Comparison of ENCODE assay signal across 8 cellular contexts in the genomic region with DNA sequence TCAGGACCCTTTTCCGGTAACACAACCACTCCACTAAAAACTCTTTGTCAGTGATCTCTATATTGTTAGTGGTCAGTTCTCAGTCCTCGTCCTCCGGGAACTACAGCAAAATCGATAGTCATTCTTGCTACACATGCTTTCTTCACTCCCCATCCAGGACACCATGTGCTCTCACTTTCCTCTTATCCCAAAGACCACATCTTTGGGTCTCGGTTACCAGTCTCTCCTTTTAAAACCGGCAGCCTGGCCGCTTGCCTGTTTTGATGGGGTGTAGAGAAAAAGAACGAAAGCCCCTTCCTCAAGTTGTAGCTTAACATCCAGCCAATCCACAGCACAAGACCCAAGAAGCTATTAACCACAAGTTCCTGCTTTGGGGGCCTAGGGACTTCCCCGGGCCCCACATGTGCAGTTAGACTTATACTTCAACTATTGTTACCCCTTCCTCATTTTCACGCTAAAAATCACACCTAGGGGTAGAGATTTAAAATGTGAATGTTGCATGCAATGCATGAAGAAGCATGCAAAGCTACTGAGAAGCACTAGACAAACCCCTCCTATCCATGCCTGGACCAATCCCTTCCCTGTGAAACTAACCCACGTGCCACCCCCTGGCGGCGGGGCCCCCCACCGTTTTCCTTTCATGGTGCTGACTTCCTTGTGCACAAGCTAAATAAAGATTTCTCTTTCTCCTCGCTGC. TPM values are rescaled to one million over a fixed set of nuclear protein-coding genes. Genes with fewer than 3 reads are reported as not detected.
DNase-seq lines count a peak whose midpoint lies in the region; ATAC-seq and TF ChIP-seq lines count a peak whose summit lies in the region.

No MANE protein-coding gene starts in this region.

- peak; percentile 62 for DNase-seq in Calu3
- DNase-seq in activated naive CD8-positive, alpha-beta T cell treated with anti-CD3 and anti-CD28 coated beads, Interleukin-2, amount 10 ng/mL, durations not matched to agents 7 days and 5 days: peak; percentile 67
- DNase-seq in progenitor cell of endocrine pancreas (ENCODE audit: low spot score, unreplicated experiment): no peak
- DNase-seq in DMS 273 treated with DMSO at 0.1 percent for 48 hours (lab: John Stamatoyannopoulos, UW): no peak
- DNase-seq in AG08396 (ENCODE audit: low spot score): no peak
- no peak for DNase-seq in NCI-H510A (lab: John Stamatoyannopoulos, UW)

- H2AFZ ChIP-seq in OCI-LY3 (ENCODE audit: low read depth, low read length): no peak overlapping the region

- CTCF ChIA-PET in Calu3 (lab: Charles Lee): interaction anchor here (0.8 to 1.4 kb wide), 2 partner anchors 12 to 13 kb away, joined by 3 read pairs; no protein-coding TSS in a partner anchor

- BruUV-seq in Calu3 (replicated peaks; lab: Mats Ljungman, UMichigan): no TSS peak

- peaks cover 30% of the 10 kb centered on the region for H3K79me2 ChIP-seq in OCI-LY3 (ENCODE audit: low read length)

- peak overlapping the region; percentile 89 for H3K4me2 ChIP-seq in OCI-LY3 (ENCODE audit: low read length)

- POLR2A ChIA-PET in activated naive CD8-positive, alpha-beta T cell treated with anti-CD3 and anti-CD28 coated beads, Interleukin-2, amount 10 ng/mL, durations not matched to agents 7 days and 5 days (lab: Charles Lee): interaction anchor here (1.5 kb wide), 1 partner anchor 25 kb away, joined by 7 read pairs; no protein-coding TSS in a partner anchor

- H3K4me1 Mint-ChIP-seq in Calu3 (ENCODE audit: low read depth, unreplicated experiment) (peaks cover 16% of the 10 kb centered on the region), progenitor cell of endocrine pancreas (ENCODE audit: low read depth) (peaks cover 11% of the 10 kb centered on the region)
- H3K4me1 Mint-ChIP-seq in activated naive CD8-positive, alpha-beta T cell treated with anti-CD3 and anti-CD28 coated beads, Interleukin-2, amount 10 ng/mL, durations not matched to agents 7 days and 5 days: peaks cover 28% of the 10 kb centered on the region

- peak overlapping the region; percentile 81 for H3K4me3 ChIP-seq in OCI-LY3 (ENCODE audit: low read length)

- H4K20me1 ChIP-seq in OCI-LY3 (ENCODE audit: insufficient read depth, low read length): no peaks in the 10 kb centered on the region; the same call in 1 of the 2 replicates

- peaks cover 43% of the 10 kb centered on the region for H3K36me3 Mint-ChIP-seq in Calu3 (ENCODE audit: insufficient read depth, unreplicated experiment)
- peaks cover 10% of the 10 kb centered on the region for H3K36me3 Mint-ChIP-seq in activated naive CD8-positive, alpha-beta T cell treated with anti-CD3 and anti-CD28 coated beads, Interleukin-2, amount 10 ng/mL, durations not matched to agents 7 days and 5 days
- peaks cover 3% of the 10 kb centered on the region for H3K36me3 Mint-ChIP-seq in progenitor cell of endocrine pancreas (ENCODE audit: insufficient read depth)

- peaks cover 10% of the 10 kb centered on the region for H3K36me3 ChIP-seq in OCI-LY3 (replicated peaks; ENCODE audit: low read depth, low read length)

- H3K9me3 Mint-ChIP-seq in Calu3 (ENCODE audit: low read depth, unreplicated experiment) (peaks cover 4% of the 10 kb centered on the region), progenitor cell of endocrine pancreas (ENCODE audit: low read depth) (peaks cover 16% of the 10 kb centered on the region)
- peaks cover 8% of the 10 kb centered on the region for H3K9me3 Mint-ChIP-seq in activated naive CD8-positive, alpha-beta T cell treated with anti-CD3 and anti-CD28 coated beads, Interleukin-2, amount 10 ng/mL, durations not matched to agents 7 days and 5 days

- H3K27ac ChIP-seq in OCI-LY3 (ENCODE audit: low read length): peak overlapping the region; percentile 76

- peaks cover 15% of the 10 kb centered on the region; the same call in 1 of the 2 replicates for H3K9me3 ChIP-seq in OCI-LY3 (ENCODE audit: insufficient read depth, low read length)

- H3K27ac Mint-ChIP-seq in Calu3 (ENCODE audit: unreplicated experiment): peak overlapping the region; percentile 87
- H3K27ac Mint-ChIP-seq in activated naive CD8-positive, alpha-beta T cell treated with anti-CD3 and anti-CD28 coated beads, Interleukin-2, amount 10 ng/mL, durations not matched to agents 7 days and 5 days: peak overlapping the region; percentile 94
- H3K27ac Mint-ChIP-seq in progenitor cell of endocrine pancreas: peak overlapping the region; percentile 26

- peak overlapping the region; percentile 73 for H3K4me3 Mint-ChIP-seq in Calu3 (ENCODE audit: low read depth, unreplicated experiment)
- peak overlapping the region; percentile 79 for H3K4me3 Mint-ChIP-seq in activated naive CD8-positive, alpha-beta T cell treated with anti-CD3 and anti-CD28 coated beads, Interleukin-2, amount 10 ng/mL, durations not matched to agents 7 days and 5 days
- H3K4me3 Mint-ChIP-seq in progenitor cell of endocrine pancreas (ENCODE audit: low read depth): peak overlapping the region; percentile 78

- H3K27me3 Mint-ChIP-seq in Calu3 (ENCODE audit: unreplicated experiment): no peaks in the 10 kb centered on the region
- peaks cover 17% of the 10 kb centered on the region for H3K27me3 Mint-ChIP-seq in activated naive CD8-positive, alpha-beta T cell treated with anti-CD3 and anti-CD28 coated beads, Interleukin-2, amount 10 ng/mL, durations not matched to agents 7 days and 5 days
- peaks cover 28% of the 10 kb centered on the region for H3K27me3 Mint-ChIP-seq in progenitor cell of endocrine pancreas

- H3K4me1 ChIP-seq in OCI-LY3 (ENCODE audit: low read length): peaks cover 28% of the 10 kb centered on the region

- intact Hi-C loops in Calu3 (cut with micrococcal nuclease; ENCODE audit: unreplicated experiment): loop anchor here (5.0 kb wide), 1 partner anchor 76 kb away; a partner anchor contains a TSS

- no peak for ATAC-seq in activated naive CD8-positive, alpha-beta T cell treated with anti-CD3 and anti-CD28 coated beads, Interleukin-2, amount 10 ng/mL, durations not matched to agents 7 days and 5 days (ENCODE audit: low read depth)
- ATAC-seq in GM18870 (IDR thresholded peaks at IDR 0.05; ENCODE audit: unreplicated experiment): no peak

- peak overlapping the region; percentile 82; the same call in 1 of the 2 replicates for H3K9ac ChIP-seq in OCI-LY3 (ENCODE audit: low read length)

- peak; percentile 24 for TF ChIP-seq CTCF in Calu3 (IDR thresholded peaks at IDR 0.05; ENCODE audit: unreplicated experiment)
- TF ChIP-seq CTCF in OCI-LY3 (IDR thresholded peaks at IDR 0.05; ENCODE audit: low read depth, low read length): no peak; the same call in 1 of the 2 replicates
- TF ChIP-seq CTCF in progenitor cell of endocrine pancreas (IDR thresholded peaks at IDR 0.05; ENCODE audit: unreplicated experiment): no peak

- H3K27me3 ChIP-seq in OCI-LY3 (ENCODE audit: low read depth, low read length): no peaks in the 10 kb centered on the region

RNA-seq across cellular contexts. Expression of a gene that starts 1.5 kb away (rescaled TPM):
- total RNA-seq in Calu3 (2022): 53.4 and 64.9 TPM in 2 replicates
- 10 to 100 TPM; 36.7 to 37.5 TPM for total RNA-seq in activated naive CD8-positive, alpha-beta T cell treated with anti-CD3 and anti-CD28 coated beads, Interleukin-2, amount 10 ng/mL, durations not matched to agents 7 days and 5 days
- total RNA-seq in progenitor cell of endocrine pancreas: 41.2 and 44.4 TPM in 2 replicates

Comparison
In these comparisons a context has a peak if more than half of its experiments do, and no peak if none do; other contexts are left out.
1. DNase-seq: peak in Calu3 (single experiment) and activated naive CD8-positive, alpha-beta T cell treated with anti-CD3 and anti-CD28 coated beads, Interleukin-2, amount 10 ng/mL, durations not matched to agents 7 days and 5 days (single experiment); none in progenitor cell of endocrine pancreas (single experiment), DMS 273 treated with DMSO at 0.1 percent for 48 hours (single experiment), AG08396 (single experiment) and NCI-H510A (single experiment).
2. H3K27ac Mint-ChIP-seq: peak in every context shown above with its lines; median percentile 94 in activated naive CD8-positive, alpha-beta T cell treated with anti-CD3 and anti-CD28 coated beads, Interleukin-2, amount 10 ng/mL, durations not matched to agents 7 days and 5 days; 87 in Calu3; 26 in progenitor cell of endocrine pancreas.
3. Peak in every context shown above with its lines, with median percentiles within 50 percentile points of each other: H3K4me3 Mint-ChIP-seq.